In genomic region chr10:28721318-28721717, GRCh38 we compare ENCODE assay signal across 17 cellular contexts. TPM values are rescaled to one million over a fixed set of nuclear protein-coding genes. Genes with fewer than 3 reads are reported as not detected.
DNase-seq lines count a peak whose midpoint lies in the region; ATAC-seq and TF ChIP-seq lines count a peak whose summit lies in the region.
"Had no signal": no experiment of that assay in that cellular context is flagged by ENCODE, and none has a peak within 500 bp of the region (broad histone marks: within the 10 kb centered on the region; RNA-seq: fewer than 3 reads in every experiment).

No MANE protein-coding gene starts in this region.

- TF ChIP-seq POLR2A in IMR-90 (IDR thresholded peaks at IDR 0.05; ENCODE audit: low read depth, low read length), result no peak

- no peaks in the 10 kb centered on the region for H3K4me1 ChIP-seq in ES-I3 (ENCODE audit: insufficient read depth, low read length)
- H3K4me1 ChIP-seq in IMR-90 (ENCODE audit: control insufficient read depth, insufficient read depth, low read length), result peaks cover 10% of the 10 kb centered on the region
- H3K4me1 ChIP-seq in hepatocyte (ENCODE audit: insufficient read depth), result peaks cover 10% of the 10 kb centered on the region
- H3K4me1 ChIP-seq in neural progenitor cell, result peaks cover 9% of the 10 kb centered on the region
- no peaks in the 10 kb centered on the region for H3K4me1 ChIP-seq in naive thymus-derived CD4-positive, alpha-beta T cell (ENCODE audit: control insufficient read depth in 2 of 2, insufficient read depth in 2 of 2, low read length in 2 of 2)
- H3K4me1 ChIP-seq: BE2C had no signal

- H2BK120ac ChIP-seq in IMR-90 (ENCODE audit: low read depth, low read length), result peak overlapping the region; percentile 91

- DNase-seq in IMR-90 (no peak), hepatocyte (ENCODE audit: low spot score) (no peak), neural progenitor cell (ENCODE audit: low spot score) (no peak), UCSD-AML1 (lab: John Stamatoyannopoulos, UW; ENCODE audit: unreplicated experiment) (no peak), left colon (no peak)
- no peak for DNase-seq in naive thymus-derived CD4-positive, alpha-beta T cell
- no peak for DNase-seq in activated CD8-positive, alpha-beta T cell treated with anti-CD3 and anti-CD28 coated beads for 36 hours
- DNase-seq: DMS153, foreskin melanocyte, NCI-H2107 had no signal

- BruUV-seq in IMR-90 (replicated peaks; lab: Mats Ljungman, UMichigan), result no TSS peak

- H3K79me1 ChIP-seq in IMR-90 (ENCODE audit: low read depth in 1 of 2, low read length in 2 of 2), result no peaks in the 10 kb centered on the region

- H4K91ac ChIP-seq in IMR-90 (ENCODE audit: insufficient read depth, low read depth, low read length), result peak overlapping the region; percentile 36; the same call in 1 of the 2 replicates

- H2AFZ ChIP-seq in IMR-90 (replicated peaks; ENCODE audit: low read length, poor library complexity), result peak overlapping the region; percentile 48
- no peak overlapping the region for H2AFZ ChIP-seq in hepatocyte
- no peak overlapping the region for H2AFZ ChIP-seq in neural progenitor cell (replicated peaks)

- peak overlapping the region; percentile 75 for H3K4ac ChIP-seq in IMR-90 (ENCODE audit: low read depth, low read length)

- H3K36me3 ChIP-seq in ES-I3 (ENCODE audit: insufficient read depth, low read length) (no peaks in the 10 kb centered on the region), IMR-90 (ENCODE audit: control insufficient read depth, insufficient read depth, low read length) (no peaks in the 10 kb centered on the region), hepatocyte (replicated peaks; ENCODE audit: insufficient read depth, low read depth) (no peaks in the 10 kb centered on the region), neural progenitor cell (no peaks in the 10 kb centered on the region)
- no peaks in the 10 kb centered on the region for H3K36me3 ChIP-seq in naive thymus-derived CD4-positive, alpha-beta T cell (ENCODE audit: control insufficient read depth in 2 of 3, insufficient read depth in 3 of 3, low read length in 3 of 3)
- H3K36me3 ChIP-seq: BE2C, transverse colon had no signal

- CTCF ChIA-PET in IMR-90 (lab: Yijun Ruan, JAX), result interaction anchor here (1.1 to 1.4 kb wide), 5 partner anchors 16 to 270 kb away, joined by 3 read pairs; partner anchors contain the start of gene BAMBI
- CTCF ChIA-PET in naive thymus-derived CD4-positive, alpha-beta T cell (lab: Charles Lee), result no interaction called here
- CTCF ChIA-PET in activated CD8-positive, alpha-beta T cell treated with anti-CD3 and anti-CD28 coated beads for 36 hours (lab: Charles Lee), result interaction anchor here (1.1 kb wide), 1 partner anchor 57 kb away, joined by 4 read pairs; no protein-coding TSS in a partner anchor

- peaks cover 3% of the 10 kb centered on the region for H3K9me3 Mint-ChIP-seq in neural progenitor cell
- peaks cover 0 to 3% (median 0%) of the 10 kb centered on the region in 11 donors for H3K9me3 Mint-ChIP-seq in naive thymus-derived CD4-positive, alpha-beta T cell
- no peaks in the 10 kb centered on the region for H3K9me3 Mint-ChIP-seq in activated CD8-positive, alpha-beta T cell treated with anti-CD3 and anti-CD28 coated beads for 36 hours
- H3K9me3 Mint-ChIP-seq: activated CD4-positive, alpha-beta memory T cell treated with anti-CD3 and anti-CD28 coated beads for 36 hours had no signal

- no peaks in the 10 kb centered on the region for H3K27me3 ChIP-seq in IMR-90 (ENCODE audit: control insufficient read depth, insufficient read depth, low read length)
- no peaks in the 10 kb centered on the region for H3K27me3 ChIP-seq in hepatocyte
- peaks cover 42% of the 10 kb centered on the region for H3K27me3 ChIP-seq in neural progenitor cell
- H3K27me3 ChIP-seq in naive thymus-derived CD4-positive, alpha-beta T cell (ENCODE audit: control insufficient read depth in 2 of 2, insufficient read depth in 2 of 2, low read length in 2 of 2), result no peaks in the 10 kb centered on the region
- H3K27me3 ChIP-seq: BE2C had no signal

- H3K9me3 ChIP-seq in ES-I3 (ENCODE audit: control insufficient read depth, insufficient read depth, low read length) (no peaks in the 10 kb centered on the region), IMR-90 (ENCODE audit: control insufficient read depth, insufficient read depth, low read length) (peaks cover 3% of the 10 kb centered on the region; the same call in 1 of the 2 replicates), hepatocyte (ENCODE audit: low read depth) (no peaks in the 10 kb centered on the region), neural progenitor cell (ENCODE audit: low read depth) (no peaks in the 10 kb centered on the region)
- H3K9me3 ChIP-seq in naive thymus-derived CD4-positive, alpha-beta T cell (ENCODE audit: control insufficient read depth in 2 of 3, low read length in 3 of 3), result no peaks in the 10 kb centered on the region
- H3K9me3 ChIP-seq: BE2C, transverse colon had no signal

- dilution Hi-C loops in IMR-90 (cut with HindIII; ENCODE audit: low sequenced_read_pairs, unreplicated experiment), result no loop called here

- no peak overlapping the region for H3K27ac Mint-ChIP-seq in neural progenitor cell
- no peak overlapping the region for H3K27ac Mint-ChIP-seq in naive thymus-derived CD4-positive, alpha-beta T cell
- H3K27ac Mint-ChIP-seq in activated CD8-positive, alpha-beta T cell treated with anti-CD3 and anti-CD28 coated beads for 36 hours, result no peak overlapping the region
- H3K27ac Mint-ChIP-seq: activated CD4-positive, alpha-beta memory T cell treated with anti-CD3 and anti-CD28 coated beads for 36 hours had no signal

- TF ChIP-seq CTCF in IMR-90 (conservative IDR thresholded peaks at IDR 0.05; ENCODE audit: low read depth, low read length) (no peak), hepatocyte (IDR thresholded peaks at IDR 0.05; ENCODE audit: poor library complexity) (no peak), neural progenitor cell (IDR thresholded peaks at IDR 0.05) (no peak)
- no peak for TF ChIP-seq CTCF in activated CD8-positive, alpha-beta T cell treated with anti-CD3 and anti-CD28 coated beads for 36 hours (IDR thresholded peaks at IDR 0.05)

- H3K27ac ChIP-seq in IMR-90 (ENCODE audit: insufficient read depth, low read length), result no peak overlapping the region
- H3K27ac ChIP-seq in hepatocyte, result peak overlapping the region; percentile 20
- H3K27ac ChIP-seq in neural progenitor cell, result no peak overlapping the region
- H3K27ac ChIP-seq in naive thymus-derived CD4-positive, alpha-beta T cell (ENCODE audit: low read depth, low read length), result no peak overlapping the region
- H3K27ac ChIP-seq: RWPE1, skin epidermis, transverse colon had no signal

- peaks cover 10% of the 10 kb centered on the region for H3K27me3 Mint-ChIP-seq in neural progenitor cell (ENCODE audit: insufficient read depth, low read depth)
- peaks cover 43 to 77% (median 51%) of the 10 kb centered on the region in 5 donors for H3K27me3 Mint-ChIP-seq in naive thymus-derived CD4-positive, alpha-beta T cell
- peaks cover 27% of the 10 kb centered on the region for H3K27me3 Mint-ChIP-seq in activated CD8-positive, alpha-beta T cell treated with anti-CD3 and anti-CD28 coated beads for 36 hours

- intact Hi-C loops in IMR-90 (cut with micrococcal nuclease), result no loop called here
- intact Hi-C loops in naive thymus-derived CD4-positive, alpha-beta T cell (cut with micrococcal nuclease), result no loop called here
- intact Hi-C loops in activated CD8-positive, alpha-beta T cell treated with anti-CD3 and anti-CD28 coated beads for 36 hours (cut with micrococcal nuclease), result no loop called here
- intact Hi-C loops in left colon (cut with DNase I, micrococcal nuclease), result no loop called here

- peaks cover 8% of the 10 kb centered on the region for H3F3A ChIP-seq in neural progenitor cell (ENCODE audit: low read depth)

- H2BK20ac ChIP-seq in IMR-90 (ENCODE audit: low read depth, low read length), result peak overlapping the region; percentile 59

- H3K23ac ChIP-seq in IMR-90 (ENCODE audit: low read depth, low read length), result peak overlapping the region; percentile 48; the same call in 1 of the 2 replicates

- H3K56ac ChIP-seq in IMR-90 (ENCODE audit: extremely low read depth, insufficient read depth, low read length), result no peak overlapping the region

- H3K18ac ChIP-seq in IMR-90 (ENCODE audit: low read depth, low read length), result peak overlapping the region; percentile 38; the same call in 1 of the 2 replicates

- peak overlapping the region; percentile 74 for H2AK5ac ChIP-seq in IMR-90 (ENCODE audit: low read depth, low read length)

- peak overlapping the region; percentile 2 for H2BK5ac ChIP-seq in IMR-90 (ENCODE audit: low read depth, low read length, poor library complexity, severe bottlenecking)

- peak overlapping the region; percentile 48 for H3K14ac ChIP-seq in IMR-90 (replicated peaks; ENCODE audit: low read depth, low read length)

- ATAC-seq in IMR-90 (ENCODE audit: low read depth) (no peak), left colon (no peak)
- ATAC-seq in naive thymus-derived CD4-positive, alpha-beta T cell, result no peak
- ATAC-seq in activated CD8-positive, alpha-beta T cell treated with anti-CD3 and anti-CD28 coated beads for 36 hours, result no peak
- ATAC-seq: HCT116 had no signal

- no peak overlapping the region for H2AK9ac ChIP-seq in IMR-90 (replicated peaks; ENCODE audit: low read depth, low read length, poor library complexity)

- H3K36me3 Mint-ChIP-seq in neural progenitor cell, result no peaks in the 10 kb centered on the region
- H3K36me3 Mint-ChIP-seq in naive thymus-derived CD4-positive, alpha-beta T cell, result no peaks in the 10 kb centered on the region
- H3K36me3 Mint-ChIP-seq in activated CD8-positive, alpha-beta T cell treated with anti-CD3 and anti-CD28 coated beads for 36 hours (ENCODE audit: low read depth), result no peaks in the 10 kb centered on the region
- H3K36me3 Mint-ChIP-seq: activated CD4-positive, alpha-beta memory T cell treated with anti-CD3 and anti-CD28 coated beads for 36 hours had no signal

- TF ChIP-seq RAD21 in IMR-90 (IDR thresholded peaks at IDR 0.05; ENCODE audit: low read length), result no peak

- H4K20me1 ChIP-seq in IMR-90 (ENCODE audit: insufficient read depth, low read length), result no peaks in the 10 kb centered on the region
- H4K20me1 ChIP-seq in hepatocyte (ENCODE audit: insufficient read depth, poor library complexity, severe bottlenecking), result no peaks in the 10 kb centered on the region
- no peaks in the 10 kb centered on the region for H4K20me1 ChIP-seq in neural progenitor cell (ENCODE audit: low read depth)

- H3K9me1 ChIP-seq in IMR-90 (ENCODE audit: insufficient read depth, low read length), result no peaks in the 10 kb centered on the region

- H3K4me2 ChIP-seq in IMR-90 (ENCODE audit: low read depth, low read length), result no peak overlapping the region
- H3K4me2 ChIP-seq in hepatocyte, result peak overlapping the region; percentile 81
- H3K4me2 ChIP-seq in neural progenitor cell, result peak overlapping the region; percentile 94

- H2BK15ac ChIP-seq in IMR-90 (ENCODE audit: low read depth, low read length), result peak overlapping the region; percentile 5; the same call in 2 of the 3 replicates

- no peak overlapping the region for H4K5ac ChIP-seq in IMR-90 (ENCODE audit: low read depth, low read length)

- H3K4me1 Mint-ChIP-seq in neural progenitor cell, result peaks cover 28% of the 10 kb centered on the region
- H3K4me1 Mint-ChIP-seq in naive thymus-derived CD4-positive, alpha-beta T cell, result peaks cover 0 to 8% (median 4%) of the 10 kb centered on the region in 7 donors
- no peaks in the 10 kb centered on the region for H3K4me1 Mint-ChIP-seq in activated CD8-positive, alpha-beta T cell treated with anti-CD3 and anti-CD28 coated beads for 36 hours (ENCODE audit: low read depth)

- H3K4me3 ChIP-seq in IMR-90 (ENCODE audit: insufficient read depth, low read depth, low read length) (no peak overlapping the region), hepatocyte (no peak overlapping the region), neural progenitor cell (peak overlapping the region; percentile 60)
- no peak overlapping the region for H3K4me3 ChIP-seq in naive thymus-derived CD4-positive, alpha-beta T cell (ENCODE audit: low read length)

- H3K79me2 ChIP-seq in hepatocyte (no peaks in the 10 kb centered on the region), neural progenitor cell (ENCODE audit: low read depth) (no peaks in the 10 kb centered on the region)

- H3K9ac ChIP-seq in ES-I3 (ENCODE audit: low read depth, low read length) (peak overlapping the region; percentile 69; the same call in 1 of the 2 replicates), IMR-90 (ENCODE audit: low read depth, low read length) (no peak overlapping the region), neural progenitor cell (no peak overlapping the region)

- H4K8ac ChIP-seq in IMR-90 (ENCODE audit: low read depth in 2 of 2, low read length in 2 of 2), result peak overlapping the region in 1 of 2 experiments; percentile 50; a peak in 2 of 4 replicates

- WGBS in IMR-90 (ENCODE audit: extremely low coverage in 2 of 2, insufficient read length in 1 of 2), 2 experiments, result 100% methylated on average over 1 of the region's 5 CpGs; no CpG with 5 or more reads in 1 of the 2 experiments
- WGBS in hepatocyte (ENCODE audit: low lambda C conversion rate, missing lambda C conversion rate), result 47% methylated on average over 5 of the region's 5 CpGs

- POLR2A ChIA-PET in IMR-90 (lab: Charles Lee; ENCODE audit: unreplicated experiment), result no interaction called here
- POLR2A ChIA-PET in naive thymus-derived CD4-positive, alpha-beta T cell (lab: Charles Lee), result no interaction called here
- POLR2A ChIA-PET in activated CD8-positive, alpha-beta T cell treated with anti-CD3 and anti-CD28 coated beads for 36 hours (lab: Charles Lee), result no interaction called here

- peak overlapping the region; percentile 86 for H3K4me3 Mint-ChIP-seq in neural progenitor cell
- H3K4me3 Mint-ChIP-seq in naive thymus-derived CD4-positive, alpha-beta T cell, result peak overlapping the region in 4 of 10 donors; percentile 44 to 65 (median 59)
- no peak overlapping the region for H3K4me3 Mint-ChIP-seq in activated CD8-positive, alpha-beta T cell treated with anti-CD3 and anti-CD28 coated beads for 36 hours

- in situ Hi-C loops in IMR-90 (cut with MboI; ENCODE audit: low sequenced_read_pairs), result no loop called here

- H3K9me2 ChIP-seq in hepatocyte (replicated peaks; ENCODE audit: insufficient read depth), result no peaks in the 10 kb centered on the region

RNA-seq across cellular contexts. Expression of gene BAMBI, which starts 44.0 kb away (rescaled TPM):
- total RNA-seq in IMR-90 (2012; rRNA removed), result 19.4 and 20.8 TPM in 2 replicates
- 13.4 and 14.4 TPM in 2 replicates for polyA plus RNA-seq in IMR-90 (2012; rRNA removed)
- polyA plus RNA-seq in IMR-90 (2012; cell fraction: cytosol; rRNA removed), result 8.3 and 14.5 TPM in 2 replicates
- polyA plus RNA-seq in IMR-90 (2012; cell fraction: nucleus; rRNA removed; ENCODE audit: low replicate concordance), result 8.6 and 10.7 TPM in 2 replicates
- 111 and 116 TPM in 2 replicates for total RNA-seq in hepatocyte
- polyA plus RNA-seq in hepatocyte, result 148 and 163 TPM in 2 replicates
- 2.2 and 3.2 TPM in 2 replicates for total RNA-seq in neural progenitor cell (ENCODE audit: low replicate concordance)
- total RNA-seq in naive thymus-derived CD4-positive, alpha-beta T cell, result 1 to 10 TPM in 2 of 5 experiments, under 1 TPM in 2, not detected in 1; 0.12 to 1.6 (median 0.80) TPM
- not detected for polyA plus RNA-seq in naive thymus-derived CD4-positive, alpha-beta T cell
- total RNA-seq in activated CD8-positive, alpha-beta T cell treated with anti-CD3 and anti-CD28 coated beads for 36 hours, result under 1 TPM; 0.18 to 0.27 TPM
- 10 to 100 TPM in 1 of 2 donors, under 1 TPM in 1; 0.85 to 12.7 TPM for total RNA-seq in left colon
